ENCODE assay signal across 12 cellular contexts in genomic region chr16:84604477-84605013, GRCh38. TPM values are rescaled to one million over a fixed set of nuclear protein-coding genes. Genes with fewer than 3 reads are reported as not detected.
DNase-seq lines count a peak whose midpoint lies in the region; ATAC-seq and TF ChIP-seq lines count a peak whose summit lies in the region.
"Had no signal": no experiment of that assay in that cellular context is flagged by ENCODE, and none has a peak within 500 bp of the region (broad histone marks: within the 10 kb centered on the region; RNA-seq: fewer than 3 reads in every experiment).

No MANE protein-coding gene starts in this region.

- peak overlapping the region; percentile 95 to 100 (median 100) for H3K27ac Mint-ChIP-seq in CD14-positive monocyte
- H3K27ac Mint-ChIP-seq in activated naive CD8-positive, alpha-beta T cell treated with anti-CD3 and anti-CD28 coated beads, Interleukin-2, amount 10 ng/mL, durations not matched to agents 7 days and 5 days, result peak overlapping the region; percentile 84
- H3K27ac Mint-ChIP-seq in nephron progenitor cell, result peak overlapping the region; percentile 98

- H3K4me3 Mint-ChIP-seq in CD14-positive monocyte (peak overlapping the region; percentile 9 to 65), nephron progenitor cell (peak overlapping the region; percentile 72)
- H3K4me3 Mint-ChIP-seq in activated naive CD8-positive, alpha-beta T cell treated with anti-CD3 and anti-CD28 coated beads, Interleukin-2, amount 10 ng/mL, durations not matched to agents 7 days and 5 days, result peak overlapping the region; percentile 68

- H3K36me3 Mint-ChIP-seq in CD14-positive monocyte (peaks cover 66 to 80% of the 10 kb centered on the region in 2 donors), nephron progenitor cell (ENCODE audit: low read depth) (peaks cover 51% of the 10 kb centered on the region)
- H3K36me3 Mint-ChIP-seq in activated naive CD8-positive, alpha-beta T cell treated with anti-CD3 and anti-CD28 coated beads, Interleukin-2, amount 10 ng/mL, durations not matched to agents 7 days and 5 days, result peaks cover 53% of the 10 kb centered on the region

- H3K27ac ChIP-seq in HL-60 (replicated peaks) (peak overlapping the region; percentile 15), gastrocnemius medialis (no peak overlapping the region)
- H3K27ac ChIP-seq: parathyroid adenoma had no signal

- no peak for ATAC-seq in activated naive CD8-positive, alpha-beta T cell treated with anti-CD3 and anti-CD28 coated beads, Interleukin-2, amount 10 ng/mL, durations not matched to agents 7 days and 5 days (ENCODE audit: low read depth)
- ATAC-seq in gastrocnemius medialis, result no peak
- ATAC-seq in mucosa of descending colon, result no peak
- ATAC-seq: left cardiac atrium had no signal

- POLR2A ChIA-PET in activated naive CD8-positive, alpha-beta T cell treated with anti-CD3 and anti-CD28 coated beads, Interleukin-2, amount 10 ng/mL, durations not matched to agents 7 days and 5 days (lab: Charles Lee), result interaction anchor here (0.5 kb wide), 1 partner anchor 44 kb away, joined by 6 read pairs; no protein-coding TSS in a partner anchor

- no peak for TF ChIP-seq POLR2A in gastrocnemius medialis (IDR thresholded peaks at IDR 0.05)

- H3K36me3 ChIP-seq in gastrocnemius medialis (no peaks in the 10 kb centered on the region), mucosa of descending colon (ENCODE audit: low read depth) (no peaks in the 10 kb centered on the region)

- TF ChIP-seq CTCF in CD14-positive monocyte (IDR thresholded peaks at IDR 0.05) (no peak), HL-60 (IDR thresholded peaks at IDR 0.05; ENCODE audit: insufficient read depth, low read length) (no peak), nephron progenitor cell (IDR thresholded peaks at IDR 0.05) (no peak), gastrocnemius medialis (IDR thresholded peaks at IDR 0.05 in 4 of 5, conservative IDR thresholded peaks at IDR 0.05 in 1 of 5) (no peak), mucosa of descending colon (IDR thresholded peaks at IDR 0.05) (no peak)

- intact Hi-C loops in CD14-positive monocyte (cut with micrococcal nuclease), result no loop called here
- intact Hi-C loops in gastrocnemius medialis (cut with DNase I; ENCODE audit: low total_unique reads), result no loop called here
- intact Hi-C loops in mucosa of descending colon (cut with DNase I, micrococcal nuclease), result no loop called here

- no peaks in the 10 kb centered on the region for H3K9me3 ChIP-seq in gastrocnemius medialis
- no peaks in the 10 kb centered on the region for H3K9me3 ChIP-seq in mucosa of descending colon

- H3K4me3 ChIP-seq in HL-60 (replicated peaks; ENCODE audit: insufficient read depth, low read length) (no peak overlapping the region), gastrocnemius medialis (no peak overlapping the region), mucosa of descending colon (no peak overlapping the region)

- H3K9me3 Mint-ChIP-seq in CD14-positive monocyte, result peaks cover 8 to 20% (median 13%) of the 10 kb centered on the region in 7 donors
- no peaks in the 10 kb centered on the region for H3K9me3 Mint-ChIP-seq in activated naive CD8-positive, alpha-beta T cell treated with anti-CD3 and anti-CD28 coated beads, Interleukin-2, amount 10 ng/mL, durations not matched to agents 7 days and 5 days
- peaks cover 16% of the 10 kb centered on the region for H3K9me3 Mint-ChIP-seq in nephron progenitor cell

- in situ Hi-C loops in gastrocnemius medialis (cut with MboI; ENCODE audit: low sequenced_read_pairs in 4 of 4), result no loop called here

- DNase-seq in CD14-positive monocyte (ENCODE audit: low spot score), result no peak
- DNase-seq in HL-60 (ENCODE audit: low read depth in 1 of 2, low spot score in 1 of 2), result no peak
- DNase-seq in activated naive CD8-positive, alpha-beta T cell treated with anti-CD3 and anti-CD28 coated beads, Interleukin-2, amount 10 ng/mL, durations not matched to agents 7 days and 5 days, result no peak
- DNase-seq in nephron progenitor cell, result peak; percentile 51
- DNase-seq in gastrocnemius medialis, result no peak
- no peak for DNase-seq in NCI-H1092 (lab: John Stamatoyannopoulos, UW)
- DNase-seq in HuH-7.5 (ENCODE audit: low spot score), result no peak
- DNase-seq in mucosa of descending colon, result no peak
- DNase-seq: activated CD8-positive, alpha-beta memory T cell treated with anti-CD3 and anti-CD28 coated beads, Interleukin-2, amount 50 U/mL, for 4 hours; left cardiac atrium; NCI-H1105 treated with DMSO at 0.1 percent for 48 hours had no signal

- H3K4me1 ChIP-seq in gastrocnemius medialis, result peaks cover 0 to 5% of the 10 kb centered on the region in 2 donors
- peaks cover 13% of the 10 kb centered on the region for H3K4me1 ChIP-seq in mucosa of descending colon (ENCODE audit: low read depth)
- H3K4me1 ChIP-seq: parathyroid adenoma had no signal

- H3K27me3 Mint-ChIP-seq in CD14-positive monocyte (ENCODE audit: low read depth in 3 of 3) (peaks cover 0 to 7% (median 0%) of the 10 kb centered on the region in 3 donors), nephron progenitor cell (ENCODE audit: low read depth, poor library complexity) (no peaks in the 10 kb centered on the region)
- no peaks in the 10 kb centered on the region for H3K27me3 Mint-ChIP-seq in activated naive CD8-positive, alpha-beta T cell treated with anti-CD3 and anti-CD28 coated beads, Interleukin-2, amount 10 ng/mL, durations not matched to agents 7 days and 5 days

- H3K27me3 ChIP-seq in HL-60 (ENCODE audit: insufficient read depth, poor library complexity, severe bottlenecking), result no peaks in the 10 kb centered on the region
- H3K27me3 ChIP-seq in gastrocnemius medialis, result no peaks in the 10 kb centered on the region

- H3K4me1 Mint-ChIP-seq in CD14-positive monocyte (peaks cover 94% of the 10 kb centered on the region), nephron progenitor cell (peaks cover 86% of the 10 kb centered on the region)
- peaks cover 79% of the 10 kb centered on the region for H3K4me1 Mint-ChIP-seq in activated naive CD8-positive, alpha-beta T cell treated with anti-CD3 and anti-CD28 coated beads, Interleukin-2, amount 10 ng/mL, durations not matched to agents 7 days and 5 days

RNA-seq across cellular contexts. Expression of gene COTL1, which starts 13.3 kb away (rescaled TPM):
- 1,000 to 10,000 TPM; 1,643 to 1,843 TPM for polyA plus RNA-seq in CD14-positive monocyte
- total RNA-seq in activated naive CD8-positive, alpha-beta T cell treated with anti-CD3 and anti-CD28 coated beads, Interleukin-2, amount 10 ng/mL, durations not matched to agents 7 days and 5 days, result 100 to 1,000 TPM; 657 to 664 TPM
- total RNA-seq in gastrocnemius medialis, result 1 to 10 TPM; 2.8 to 8.7 (median 6.2) TPM
- 100 to 1,000 TPM in 1 of 3 donors, 10 to 100 TPM in 2; 52.8 to 120 (median 56.8) TPM for total RNA-seq in mucosa of descending colon

RNA-seq across cellular contexts. Expression of gene KLHL36, which starts 43.8 kb away (rescaled TPM):
- 10 to 100 TPM; 12.1 to 14.2 TPM for polyA plus RNA-seq in CD14-positive monocyte
- 10 to 100 TPM; 66.8 to 72.6 TPM for total RNA-seq in activated naive CD8-positive, alpha-beta T cell treated with anti-CD3 and anti-CD28 coated beads, Interleukin-2, amount 10 ng/mL, durations not matched to agents 7 days and 5 days
- total RNA-seq in gastrocnemius medialis (10 to 100 TPM; 15.6 to 33.9 (median 18.2) TPM), mucosa of descending colon (10 to 100 TPM; 47.5 to 60.3 (median 59.2) TPM)

Comparison
In these comparisons a context has a peak if more than half of its experiments do, and no peak if none do; other contexts are left out.
1. RNA of gene COTL1, which starts 13.3 kb away (total RNA-seq): 657 to 664 TPM in activated naive CD8-positive, alpha-beta T cell treated with anti-CD3 and anti-CD28 coated beads, Interleukin-2, amount 10 ng/mL, durations not matched to agents 7 days and 5 days and 52.8 to 120 TPM in mucosa of descending colon; 2.8 to 8.7 TPM in gastrocnemius medialis; every median in the first group is over 4 times any median in the second.
2. Peak in every context shown above with its lines, with median percentiles within 50 percentile points of each other: H3K27ac Mint-ChIP-seq and H3K4me3 Mint-ChIP-seq.